ENCODE assay signal across 21 cellular contexts in genomic region chr20:32637738-32638137, GRCh38. TPM values are rescaled to one million over a fixed set of nuclear protein-coding genes. Genes with fewer than 3 reads are reported as not detected.
DNase-seq lines count a peak whose midpoint lies in the region; ATAC-seq, FAIRE-seq and TF ChIP-seq lines count a peak whose summit lies in the region.
"Had no signal": no experiment of that assay in that cellular context is flagged by ENCODE, and none has a peak within 500 bp of the region (broad histone marks: within the 10 kb centered on the region; RNA-seq: fewer than 3 reads in every experiment).

No MANE protein-coding gene starts in this region.

- peak; percentile 15 for FAIRE-seq in HepG2 (lab: Jason Lieb, UNC)
- peak; percentile 83 for FAIRE-seq in bronchial epithelial cell (lab: Jason Lieb, UNC)
- FAIRE-seq in urothelium cell line (lab: Jason Lieb, UNC) = no peak
- FAIRE-seq: A549, D721Med, G401.6, GM12892 had no signal

- H2AFZ ChIP-seq in HepG2 (ENCODE audit: low read length) (no peak overlapping the region), neural progenitor cell (replicated peaks) (no peak overlapping the region)

- no peaks in the 10 kb centered on the region for H4K20me1 ChIP-seq in HepG2 (ENCODE audit: insufficient read depth, low read length)
- no peaks in the 10 kb centered on the region for H4K20me1 ChIP-seq in neural progenitor cell (ENCODE audit: low read depth)

- no peak for TF ChIP-seq RAD21 in HepG2 (CRISPR knock-in tag; IDR thresholded peaks at IDR 0.05)

- H3K9me3 Mint-ChIP-seq in neural progenitor cell = no peaks in the 10 kb centered on the region
- no peaks in the 10 kb centered on the region for H3K9me3 Mint-ChIP-seq in stimulated activated effector memory CD8-positive, alpha-beta T cell treated with anti-CD3 and anti-CD28 coated beads, Interleukin-12 subunit alpha, Interleukin-12 subunit beta, amount 100 ng/mL, for 72 hours
- H3K9me3 Mint-ChIP-seq: CD4-positive, alpha-beta T cell; H9; IgD-negative memory B cell had no signal

- H3K27ac ChIP-seq in HepG2 (ENCODE audit: extremely low read length, insufficient read depth, low read length) (no peak overlapping the region), right lobe of liver (no peak overlapping the region), neural progenitor cell (no peak overlapping the region)
- H3K27ac ChIP-seq: 22Rv1, A549, C4-2B had no signal

- peaks cover 28% of the 10 kb centered on the region for H3K27me3 Mint-ChIP-seq in neural progenitor cell (ENCODE audit: insufficient read depth, low read depth)
- H3K27me3 Mint-ChIP-seq: CD4-positive, alpha-beta T cell had no signal

- no peak for ATAC-seq in HepG2
- ATAC-seq in right lobe of liver = no peak
- ATAC-seq in stimulated activated effector memory CD8-positive, alpha-beta T cell treated with anti-CD3 and anti-CD28 coated beads, Interleukin-12 subunit alpha, Interleukin-12 subunit beta, amount 100 ng/mL, for 72 hours = no peak
- no peak for ATAC-seq in HG02623 (IDR thresholded peaks at IDR 0.05; ENCODE audit: unreplicated experiment)

- H3K27ac Mint-ChIP-seq in neural progenitor cell = peak overlapping the region; percentile 25
- peak overlapping the region; percentile 59 for H3K27ac Mint-ChIP-seq in stimulated activated effector memory CD8-positive, alpha-beta T cell treated with anti-CD3 and anti-CD28 coated beads, Interleukin-12 subunit alpha, Interleukin-12 subunit beta, amount 100 ng/mL, for 72 hours
- H3K27ac Mint-ChIP-seq: CD4-positive, alpha-beta T cell had no signal

- no peak overlapping the region for H3K4me3 Mint-ChIP-seq in neural progenitor cell
- H3K4me3 Mint-ChIP-seq in stimulated activated effector memory CD8-positive, alpha-beta T cell treated with anti-CD3 and anti-CD28 coated beads, Interleukin-12 subunit alpha, Interleukin-12 subunit beta, amount 100 ng/mL, for 72 hours = no peak overlapping the region
- H3K4me3 Mint-ChIP-seq: CD4-positive, alpha-beta T cell; H9 had no signal

- H3K9ac ChIP-seq in HepG2 (ENCODE audit: insufficient read depth, low read depth, low read length) (no peak overlapping the region), neural progenitor cell (no peak overlapping the region)

- intact Hi-C loops in HepG2 (cut with micrococcal nuclease; ENCODE audit: unreplicated experiment) (no loop called here), right lobe of liver (cut with DNase I) (no loop called here)

- H3K27me3 ChIP-seq in HepG2 (ENCODE audit: control insufficient read depth in 1 of 2, insufficient read depth in 2 of 2, low read length in 2 of 2) (peaks cover 11 to 85% of the 10 kb centered on the region in 2 experiments), right lobe of liver (no peaks in the 10 kb centered on the region), bronchial epithelial cell (ENCODE audit: control insufficient read depth, insufficient read depth, low read length) (peaks cover 2% of the 10 kb centered on the region), neural progenitor cell (no peaks in the 10 kb centered on the region)

- H3K4me3 ChIP-seq in HepG2 (replicated peaks in 1 of 3; ENCODE audit: insufficient read depth in 1 of 3, low read depth in 2 of 3, low read length in 3 of 3) (no peak overlapping the region), right lobe of liver (no peak overlapping the region), bronchial epithelial cell (ENCODE audit: low read depth, low read length) (no peak overlapping the region), neural progenitor cell (no peak overlapping the region)
- H3K4me3 ChIP-seq: A549 had no signal

- H3K4me2 ChIP-seq in HepG2 (ENCODE audit: low read depth, low read length) (no peak overlapping the region), neural progenitor cell (no peak overlapping the region)
- H3K4me2 ChIP-seq: A549 had no signal

- H3K79me2 ChIP-seq in HepG2 (ENCODE audit: insufficient read depth, low read length) (no peaks in the 10 kb centered on the region), neural progenitor cell (ENCODE audit: low read depth) (no peaks in the 10 kb centered on the region)

- DNase-seq in HepG2 (ENCODE audit: low spot score) (no peak), right lobe of liver (no peak), bronchial epithelial cell (ENCODE audit: low read depth) (no peak), neural progenitor cell (ENCODE audit: low spot score) (no peak), urothelium cell line (ENCODE audit: low spot score) (no peak)
- no peak for DNase-seq in stimulated activated effector memory CD8-positive, alpha-beta T cell treated with anti-CD3 and anti-CD28 coated beads, Interleukin-12 subunit alpha, Interleukin-12 subunit beta, amount 100 ng/mL, for 72 hours (ENCODE audit: low spot score in 2 of 2)
- DNase-seq in activated CD4-positive, CD25-positive, alpha-beta regulatory T cell (lab: John Stamatoyannopoulos, UW) = no peak
- DNase-seq: AML-193; Caco-2; CD4-positive, alpha-beta T cell; GOT3; H9 had no signal

- WGBS in HepG2 (ENCODE audit: low lambda C conversion rate) = 39% methylated on average over 4 of the region's 4 CpGs
- WGBS in right lobe of liver (ENCODE audit: insufficient coverage, low coverage, low lambda C conversion rate, missing lambda C conversion rate) = 85% methylated on average over 4 of the region's 4 CpGs

- TF ChIP-seq POLR2A in HepG2 (IDR thresholded peaks at IDR 0.05; ENCODE audit: insufficient read depth in 1 of 2, low read depth in 2 of 2, low read length in 2 of 2) (no peak), right lobe of liver (IDR thresholded peaks at IDR 0.05) (no peak)

- H3K9me3 ChIP-seq in HepG2 (ENCODE audit: low read length) (no peaks in the 10 kb centered on the region), right lobe of liver (no peaks in the 10 kb centered on the region), neural progenitor cell (ENCODE audit: low read depth) (no peaks in the 10 kb centered on the region)
- H3K9me3 ChIP-seq: A549, Caco-2 had no signal

- in situ Hi-C loops in HepG2 (cut with HindIII; ENCODE audit: extremely low pct_ligation_motif_present, low pct_unique_long_range_greater_than_20kb) = no loop called here

- H3K4me1 Mint-ChIP-seq in neural progenitor cell = peaks cover 43% of the 10 kb centered on the region
- no peaks in the 10 kb centered on the region for H3K4me1 Mint-ChIP-seq in stimulated activated effector memory CD8-positive, alpha-beta T cell treated with anti-CD3 and anti-CD28 coated beads, Interleukin-12 subunit alpha, Interleukin-12 subunit beta, amount 100 ng/mL, for 72 hours
- H3K4me1 Mint-ChIP-seq: IgD-negative memory B cell had no signal

- H3F3A ChIP-seq in neural progenitor cell (ENCODE audit: low read depth) = no peaks in the 10 kb centered on the region

- H3K36me3 ChIP-seq in HepG2 (replicated peaks in 1 of 2; ENCODE audit: control insufficient read depth in 1 of 2, insufficient read depth in 2 of 2, low read length in 2 of 2) = no peaks in the 10 kb centered on the region
- H3K36me3 ChIP-seq in right lobe of liver = no peaks in the 10 kb centered on the region
- no peaks in the 10 kb centered on the region for H3K36me3 ChIP-seq in bronchial epithelial cell (ENCODE audit: control insufficient read depth, insufficient read depth, low read length)
- no peaks in the 10 kb centered on the region for H3K36me3 ChIP-seq in neural progenitor cell

- CTCF ChIA-PET in HepG2 (lab: Yijun Ruan, JAX; ENCODE audit: low intra/inter-chr PET ratio, low total read pairs) = no interaction called here

- POLR2A ChIA-PET in HepG2 (lab: Yijun Ruan, JAX) = no interaction called here

- no peak for TF ChIP-seq EP300 in HepG2 (IDR thresholded peaks at IDR 0.05; ENCODE audit: low read depth in 2 of 2, low read length in 2 of 2)
- TF ChIP-seq EP300 in HepG2 (CRISPR knock-in tag; IDR thresholded peaks at IDR 0.05; ENCODE audit: borderline replicate concordance) = no peak

- H3K36me3 Mint-ChIP-seq in neural progenitor cell = no peaks in the 10 kb centered on the region
- H3K36me3 Mint-ChIP-seq in stimulated activated effector memory CD8-positive, alpha-beta T cell treated with anti-CD3 and anti-CD28 coated beads, Interleukin-12 subunit alpha, Interleukin-12 subunit beta, amount 100 ng/mL, for 72 hours = no peaks in the 10 kb centered on the region
- H3K36me3 Mint-ChIP-seq: IgD-negative memory B cell had no signal

- no TSS peak for BruUV-seq in HepG2 (replicated peaks; lab: Mats Ljungman, UMichigan)

- peaks cover 13% of the 10 kb centered on the region for H3K4me1 ChIP-seq in HepG2 (ENCODE audit: insufficient read depth, low read length)
- no peaks in the 10 kb centered on the region for H3K4me1 ChIP-seq in right lobe of liver
- peaks cover 14% of the 10 kb centered on the region for H3K4me1 ChIP-seq in neural progenitor cell
- H3K4me1 ChIP-seq: A549, Caco-2 had no signal

- TF ChIP-seq CTCF in HepG2 (CRISPR knock-in tag; IDR thresholded peaks at IDR 0.05) (no peak), right lobe of liver (IDR thresholded peaks at IDR 0.05) (no peak), bronchial epithelial cell (IDR thresholded peaks at IDR 0.05; ENCODE audit: insufficient read depth, low read length, severe bottlenecking) (no peak), neural progenitor cell (IDR thresholded peaks at IDR 0.05) (no peak)

RNA-seq across cellular contexts. Expression of gene C20orf203, which starts 36.0 kb away (rescaled TPM):
- total RNA-seq in HepG2 (2016; rRNA removed; fragmentation: Illumina TruSeq; extraction: Trizol) (0.02 TPM in 1 of 2 replicates, not detected in the other), right lobe of liver (not detected), bronchial epithelial cell (under 0.01 TPM in 2 replicates), neural progenitor cell (ENCODE audit: low replicate concordance) (0.12 and 0.32 TPM in 2 replicates)
- not detected in 2 replicates for total RNA-seq in HepG2 (2016; cell fraction: cytosol; rRNA removed; fragmentation: Illumina TruSeq; extraction: Trizol; ENCODE audit: low read depth)
- total RNA-seq in HepG2 (2016; cell fraction: insoluble cytoplasmic fraction; rRNA removed; fragmentation: Illumina TruSeq; extraction: Trizol) = 0.03 and 0.04 TPM in 2 replicates
- total RNA-seq in HepG2 (2016; cell fraction: membrane; rRNA removed; fragmentation: Illumina TruSeq; extraction: Trizol) = not detected in 2 replicates
- 0.12 TPM in 1 of 2 replicates, not detected in the other for total RNA-seq in HepG2 (2016; cell fraction: nucleus; rRNA removed; fragmentation: Illumina TruSeq; extraction: Trizol)
- polyA plus RNA-seq in HepG2 (2011; rRNA removed) = 0.04 and 0.05 TPM in 2 replicates
- 0.01 TPM in 1 of 2 replicates, not detected in the other for polyA plus RNA-seq in HepG2 (2011; cell fraction: cytosol; rRNA removed)
- polyA plus RNA-seq in HepG2 (2011; cell fraction: nucleus; rRNA removed) = 0.24 and 0.29 TPM in 2 replicates
- 0.03 and 0.08 TPM in 2 replicates for polyA plus RNA-seq in HepG2 (2012)
- not detected in 2 replicates for polyA plus RNA-seq in HepG2 (2016; cell fraction: cytosol; fragmentation: Illumina TruSeq; extraction: Trizol; ENCODE audit: low read depth)
- polyA plus RNA-seq in HepG2 (2016; cell fraction: insoluble cytoplasmic fraction; fragmentation: Illumina TruSeq; extraction: Trizol; ENCODE audit: low read depth) = not detected in 2 replicates
- polyA plus RNA-seq in HepG2 (2016; cell fraction: membrane; fragmentation: Illumina TruSeq; extraction: Trizol; ENCODE audit: low read depth) = 0.06 TPM in 1 of 2 replicates, not detected in the other
- not detected in 2 replicates for polyA plus RNA-seq in HepG2 (2016; cell fraction: nucleus; fragmentation: Illumina TruSeq; extraction: Trizol; ENCODE audit: insufficient read depth, low read depth)
- 0.18 TPM in 1 of 2 replicates, not detected in the other for polyA minus RNA-seq in HepG2 (2011; rRNA and poly(A)+ RNA removed; ENCODE audit: low replicate concordance)
- polyA minus RNA-seq in HepG2 (2011; cell fraction: cytosol; rRNA and poly(A)+ RNA removed) = not detected in 2 replicates
- polyA minus RNA-seq in HepG2 (2011; cell fraction: nucleus; rRNA and poly(A)+ RNA removed) = 0.12 and 0.13 TPM in 2 replicates
- total RNA-seq: Caco-2, HT-29 had no signal
- polyA plus RNA-seq: A549 had no signal

RNA-seq across cellular contexts. Expression of gene NOL4L, which starts 52.6 kb away (rescaled TPM):
- total RNA-seq in HepG2 (2016; rRNA removed; fragmentation: Illumina TruSeq; extraction: Trizol) (16.6 and 16.9 TPM in 2 replicates), right lobe of liver (1 to 10 TPM; 4.3 to 6.5 (median 5.7) TPM), bronchial epithelial cell (1.8 and 2.8 TPM in 2 replicates), neural progenitor cell (ENCODE audit: low replicate concordance) (11.9 and 25.6 TPM in 2 replicates)
- total RNA-seq in HepG2 (2016; cell fraction: cytosol; rRNA removed; fragmentation: Illumina TruSeq; extraction: Trizol; ENCODE audit: low read depth) = 19.2 and 19.4 TPM in 2 replicates
- 14.6 and 17.1 TPM in 2 replicates for total RNA-seq in HepG2 (2016; cell fraction: insoluble cytoplasmic fraction; rRNA removed; fragmentation: Illumina TruSeq; extraction: Trizol)
- total RNA-seq in HepG2 (2016; cell fraction: membrane; rRNA removed; fragmentation: Illumina TruSeq; extraction: Trizol) = 21.3 and 24.1 TPM in 2 replicates
- 21.2 and 22.3 TPM in 2 replicates for total RNA-seq in HepG2 (2016; cell fraction: nucleus; rRNA removed; fragmentation: Illumina TruSeq; extraction: Trizol)
- 35.4 and 38.7 TPM in 2 replicates for polyA plus RNA-seq in HepG2 (2011; rRNA removed)
- polyA plus RNA-seq in HepG2 (2011; cell fraction: cytosol; rRNA removed) = 16.5 and 20.9 TPM in 2 replicates
- polyA plus RNA-seq in HepG2 (2011; cell fraction: nucleus; rRNA removed) = 91.0 and 107 TPM in 2 replicates
- 36.0 and 39.2 TPM in 2 replicates for polyA plus RNA-seq in HepG2 (2012)
- polyA plus RNA-seq in HepG2 (2016; cell fraction: cytosol; fragmentation: Illumina TruSeq; extraction: Trizol; ENCODE audit: low read depth) = 35.0 and 39.6 TPM in 2 replicates
- polyA plus RNA-seq in HepG2 (2016; cell fraction: insoluble cytoplasmic fraction; fragmentation: Illumina TruSeq; extraction: Trizol; ENCODE audit: low read depth) = 21.6 and 26.9 TPM in 2 replicates
- polyA plus RNA-seq in HepG2 (2016; cell fraction: membrane; fragmentation: Illumina TruSeq; extraction: Trizol; ENCODE audit: low read depth) = 31.2 and 32.6 TPM in 2 replicates
- polyA plus RNA-seq in HepG2 (2016; cell fraction: nucleus; fragmentation: Illumina TruSeq; extraction: Trizol; ENCODE audit: insufficient read depth, low read depth) = 57.5 and 60.6 TPM in 2 replicates
- polyA minus RNA-seq in HepG2 (2011; rRNA and poly(A)+ RNA removed; ENCODE audit: low replicate concordance) = 6.7 and 47.8 TPM in 2 replicates
- 28.0 and 37.6 TPM in 2 replicates for polyA minus RNA-seq in HepG2 (2011; cell fraction: cytosol; rRNA and poly(A)+ RNA removed)
- 30.5 and 30.6 TPM in 2 replicates for polyA minus RNA-seq in HepG2 (2011; cell fraction: nucleus; rRNA and poly(A)+ RNA removed)
